ENCODE assay signal across 8 cellular contexts in genomic region chr5:151115272-151115905, GRCh38. TPM values are rescaled to one million over a fixed set of nuclear protein-coding genes. Genes with fewer than 3 reads are reported as not detected.
DNase-seq lines count a peak whose midpoint lies in the region; FAIRE-seq and TF ChIP-seq lines count a peak whose summit lies in the region.

No MANE protein-coding gene starts in this region.

- FAIRE-seq in frontal cortex (lab: Jason Lieb, UNC), result no peak

- H3K27me3 ChIP-seq in SJCRH30, result no peaks in the 10 kb centered on the region
- no peaks in the 10 kb centered on the region for H3K27me3 ChIP-seq in osteoblast (ENCODE audit: insufficient read depth, low read length)
- H3K27me3 ChIP-seq in thyroid gland, result no peaks in the 10 kb centered on the region

- no peaks in the 10 kb centered on the region for H3K4me1 ChIP-seq in SJCRH30
- no peaks in the 10 kb centered on the region for H3K4me1 ChIP-seq in osteoblast (ENCODE audit: insufficient read depth, low read length)
- peaks cover 4 to 10% of the 10 kb centered on the region in 2 donors for H3K4me1 ChIP-seq in thyroid gland

- H3K27ac ChIP-seq in SJCRH30, result no peak overlapping the region
- no peak overlapping the region for H3K27ac ChIP-seq in osteoblast (ENCODE audit: low read depth, low read length)
- H3K27ac ChIP-seq in thyroid gland, result peak overlapping the region in 1 of 3 donors; percentile 14

- H3K4me2 ChIP-seq in osteoblast (ENCODE audit: insufficient read depth, low read length), result no peak overlapping the region

- DNase-seq in NCI-H1436 (lab: John Stamatoyannopoulos, UW), result peak; percentile 15
- no peak for DNase-seq in NCI-H1436 treated with DMSO at 0.1 percent for 48 hours (lab: John Stamatoyannopoulos, UW)
- peak; percentile 65 for DNase-seq in HuH-7 (ENCODE audit: low spot score)
- DNase-seq in SJCRH30, result peak; percentile 65 to 79
- DNase-seq in activated effector memory CD4-positive, alpha-beta T cell treated with anti-CD3 and anti-CD28 coated beads, Interleukin-2, amount 50 U/mL, for 16 hours, result peak; percentile 90
- peak; percentile 38 to 77 for DNase-seq in frontal cortex (ENCODE audit: low spot score in 2 of 2)
- DNase-seq in osteoblast (ENCODE audit: insufficient read length, low spot score, missing footprints), result peak; percentile 85
- DNase-seq in thyroid gland, result peak; percentile 76 to 79

- 4 to 5% methylated on average over 7 of the region's 7 CpGs for WGBS in thyroid gland, 2 donors

- H2AFZ ChIP-seq in osteoblast (ENCODE audit: low read length), result no peak overlapping the region

- peaks cover 79% of the 10 kb centered on the region for H3K36me3 ChIP-seq in SJCRH30
- peaks cover 83% of the 10 kb centered on the region for H3K36me3 ChIP-seq in osteoblast (ENCODE audit: insufficient read depth, low read length)
- H3K36me3 ChIP-seq in thyroid gland, result peaks cover 4 to 12% of the 10 kb centered on the region in 2 donors

- H3K9me3 ChIP-seq in SJCRH30 (replicated peaks) (no peaks in the 10 kb centered on the region), osteoblast (ENCODE audit: low read depth, low read length) (no peaks in the 10 kb centered on the region), thyroid gland (no peaks in the 10 kb centered on the region)

- TF ChIP-seq CTCF in osteoblast (IDR thresholded peaks at IDR 0.05; ENCODE audit: extremely low read depth, low read depth, low read length) (peak; percentile 97), thyroid gland (IDR thresholded peaks at IDR 0.05) (peak; percentile 80 to 97 (median 94))

- peaks cover 14% of the 10 kb centered on the region for H4K20me1 ChIP-seq in osteoblast (ENCODE audit: insufficient read depth, low read length)

- no peak for TF ChIP-seq POLR2A in thyroid gland (IDR thresholded peaks at IDR 0.05)

- intact Hi-C loops in thyroid gland (cut with DNase I), result no loop called here

- H3K4me3 ChIP-seq in SJCRH30 (no peak overlapping the region), osteoblast (ENCODE audit: insufficient read depth, low read length) (no peak overlapping the region), thyroid gland (replicated peaks in 1 of 3) (no peak overlapping the region)

- H3K79me2 ChIP-seq in osteoblast (ENCODE audit: insufficient read depth, low read length), result no peaks in the 10 kb centered on the region

RNA-seq across cellular contexts. Expression of gene TNIP1, which starts 34.6 kb away (rescaled TPM):
- total RNA-seq in SJCRH30 (2014; rRNA removed; shearing (Covaris generic)), result 56.3 and 57.4 TPM in 2 replicates
- total RNA-seq in frontal cortex (15.1 TPM), osteoblast (66.3 and 85.8 TPM in 2 replicates), thyroid gland (100 to 1,000 TPM in 1 of 4 donors, 10 to 100 TPM in 3; 74.4 to 115 (median 94.7) TPM)

RNA-seq across cellular contexts. Expression of gene ANXA6, which starts 42.2 kb away (rescaled TPM):
- 385 and 408 TPM in 2 replicates for total RNA-seq in SJCRH30 (2014; rRNA removed; shearing (Covaris generic))
- total RNA-seq in frontal cortex, result 48.9 TPM
- total RNA-seq in osteoblast, result 343 and 353 TPM in 2 replicates
- 100 to 1,000 TPM; 122 to 283 (median 180) TPM for total RNA-seq in thyroid gland
